ENCODE assay signal across 21 cellular contexts in genomic region chr9:20898885-20899554, GRCh38.
A peak's percentile ranks its signal among the peaks of the same experiment; 100 is the strongest.
DNase-seq lines count a peak whose midpoint lies in the region; ATAC-seq and TF ChIP-seq lines count a peak whose summit lies in the region.
"Had no signal": no experiment of that assay in that cellular context is flagged by ENCODE, and none has a peak within 500 bp of the region (broad histone marks: within the 10 kb centered on the region; RNA-seq: fewer than 3 reads in every experiment).

No MANE protein-coding gene starts in this region.

- POLR2A ChIA-PET in activated CD8-positive, alpha-beta T cell treated with anti-CD3 and anti-CD28 coated beads for 36 hours (lab: Charles Lee), result no interaction called here
- POLR2A ChIA-PET in activated CD8-positive, alpha-beta T cell treated with anti-CD3 and anti-CD28 coated beads, Interleukin-2, amount 10 ng/mL, durations not matched to agents 7 days and 5 days (lab: Charles Lee), result no interaction called here

- no peaks in the 10 kb centered on the region for H3K36me3 Mint-ChIP-seq in activated CD8-positive, alpha-beta T cell treated with anti-CD3 and anti-CD28 coated beads for 36 hours (ENCODE audit: low read depth)
- peaks cover 1% of the 10 kb centered on the region for H3K36me3 Mint-ChIP-seq in activated CD8-positive, alpha-beta T cell treated with anti-CD3 and anti-CD28 coated beads, Interleukin-2, amount 10 ng/mL, durations not matched to agents 7 days and 5 days (ENCODE audit: low read depth)
- H3K36me3 Mint-ChIP-seq in activated naive CD8-positive, alpha-beta T cell treated with anti-CD3 and anti-CD28 coated beads, Interleukin-2, amount 50 U/mL, for 24 hours (ENCODE audit: low read depth), result no peaks in the 10 kb centered on the region

- peak; percentile 53 for ATAC-seq in activated CD8-positive, alpha-beta T cell treated with anti-CD3 and anti-CD28 coated beads for 36 hours
- ATAC-seq in activated CD8-positive, alpha-beta T cell treated with anti-CD3 and anti-CD28 coated beads, Interleukin-2, amount 10 ng/mL, durations not matched to agents 7 days and 5 days, result no peak
- ATAC-seq in activated naive CD8-positive, alpha-beta T cell treated with anti-CD3 and anti-CD28 coated beads, Interleukin-2, amount 50 U/mL, for 24 hours, result peak; percentile 40
- ATAC-seq in stimulated activated naive CD8-positive, alpha-beta T cell treated with anti-CD3 and anti-CD28 coated beads, Interleukin-15, amount 100 ng/mL, for 72 hours, result peak; percentile 40
- ATAC-seq in GM21515 (IDR thresholded peaks at IDR 0.05; ENCODE audit: unreplicated experiment) (no peak), GM21526 (IDR thresholded peaks at IDR 0.05; ENCODE audit: low FRiP score, unreplicated experiment) (no peak)
- ATAC-seq: A549 had no signal

- H3K9me3 Mint-ChIP-seq in activated CD8-positive, alpha-beta T cell treated with anti-CD3 and anti-CD28 coated beads for 36 hours, result no peaks in the 10 kb centered on the region
- no peaks in the 10 kb centered on the region for H3K9me3 Mint-ChIP-seq in activated CD8-positive, alpha-beta T cell treated with anti-CD3 and anti-CD28 coated beads, Interleukin-2, amount 10 ng/mL, durations not matched to agents 7 days and 5 days (ENCODE audit: insufficient read depth)
- no peaks in the 10 kb centered on the region for H3K9me3 Mint-ChIP-seq in activated naive CD8-positive, alpha-beta T cell treated with anti-CD3 and anti-CD28 coated beads, Interleukin-2, amount 50 U/mL, for 24 hours
- no peaks in the 10 kb centered on the region for H3K9me3 Mint-ChIP-seq in stimulated activated naive CD8-positive, alpha-beta T cell treated with anti-CD3 and anti-CD28 coated beads, Interleukin-15, amount 100 ng/mL, for 72 hours
- H3K9me3 Mint-ChIP-seq: activated naive CD8-positive, alpha-beta T cell treated with anti-CD3 and anti-CD28 coated beads, Interleukin-2, amount 10 ng/mL, durations not matched to agents 7 days and 5 days; CD4-positive, alpha-beta memory T cell; naive B cell had no signal

- CTCF ChIA-PET in activated CD8-positive, alpha-beta T cell treated with anti-CD3 and anti-CD28 coated beads for 36 hours (lab: Charles Lee), result interaction anchor here (0.9 to 3.5 kb wide), 5 partner anchors 14 to 274 kb away, joined by 3 to 14 read pairs (median 4); no protein-coding TSS in a partner anchor
- CTCF ChIA-PET in activated CD8-positive, alpha-beta T cell treated with anti-CD3 and anti-CD28 coated beads, Interleukin-2, amount 10 ng/mL, durations not matched to agents 7 days and 5 days (lab: Charles Lee), result interaction anchor here (1.4 to 3.6 kb wide), 2 partner anchors 14 to 42 kb away, joined by 5 to 15 read pairs; no protein-coding TSS in a partner anchor

- H3K4me3 ChIP-seq in fibroblast of the aortic adventitia (ENCODE audit: low read depth, low read length), result no peak overlapping the region
- H3K4me3 ChIP-seq: A549, left ventricle myocardium inferior, prostate gland, suprapubic skin had no signal

- H3K4me3 Mint-ChIP-seq in activated CD8-positive, alpha-beta T cell treated with anti-CD3 and anti-CD28 coated beads for 36 hours, result no peak overlapping the region
- no peak overlapping the region for H3K4me3 Mint-ChIP-seq in activated CD8-positive, alpha-beta T cell treated with anti-CD3 and anti-CD28 coated beads, Interleukin-2, amount 10 ng/mL, durations not matched to agents 7 days and 5 days
- no peak overlapping the region for H3K4me3 Mint-ChIP-seq in activated naive CD8-positive, alpha-beta T cell treated with anti-CD3 and anti-CD28 coated beads, Interleukin-2, amount 50 U/mL, for 24 hours
- no peak overlapping the region for H3K4me3 Mint-ChIP-seq in stimulated activated naive CD8-positive, alpha-beta T cell treated with anti-CD3 and anti-CD28 coated beads, Interleukin-15, amount 100 ng/mL, for 72 hours
- H3K4me3 Mint-ChIP-seq: activated naive CD8-positive, alpha-beta T cell treated with anti-CD3 and anti-CD28 coated beads, Interleukin-2, amount 10 ng/mL, durations not matched to agents 7 days and 5 days; CD4-positive, alpha-beta memory T cell; naive B cell had no signal

- intact Hi-C loops in activated CD8-positive, alpha-beta T cell treated with anti-CD3 and anti-CD28 coated beads for 36 hours (cut with micrococcal nuclease), result no loop called here

- H3K4me1 Mint-ChIP-seq in activated CD8-positive, alpha-beta T cell treated with anti-CD3 and anti-CD28 coated beads for 36 hours (ENCODE audit: low read depth), result peaks cover 6% of the 10 kb centered on the region
- H3K4me1 Mint-ChIP-seq in activated CD8-positive, alpha-beta T cell treated with anti-CD3 and anti-CD28 coated beads, Interleukin-2, amount 10 ng/mL, durations not matched to agents 7 days and 5 days (ENCODE audit: low read depth), result no peaks in the 10 kb centered on the region
- no peaks in the 10 kb centered on the region for H3K4me1 Mint-ChIP-seq in activated naive CD8-positive, alpha-beta T cell treated with anti-CD3 and anti-CD28 coated beads, Interleukin-2, amount 50 U/mL, for 24 hours
- no peaks in the 10 kb centered on the region for H3K4me1 Mint-ChIP-seq in stimulated activated naive CD8-positive, alpha-beta T cell treated with anti-CD3 and anti-CD28 coated beads, Interleukin-15, amount 100 ng/mL, for 72 hours
- H3K4me1 Mint-ChIP-seq: activated naive CD8-positive, alpha-beta T cell treated with anti-CD3 and anti-CD28 coated beads, Interleukin-2, amount 10 ng/mL, durations not matched to agents 7 days and 5 days; CD4-positive, alpha-beta memory T cell; naive B cell had no signal

- H3K27ac Mint-ChIP-seq in activated CD8-positive, alpha-beta T cell treated with anti-CD3 and anti-CD28 coated beads for 36 hours, result no peak overlapping the region
- H3K27ac Mint-ChIP-seq in activated CD8-positive, alpha-beta T cell treated with anti-CD3 and anti-CD28 coated beads, Interleukin-2, amount 10 ng/mL, durations not matched to agents 7 days and 5 days, result no peak overlapping the region
- H3K27ac Mint-ChIP-seq in activated naive CD8-positive, alpha-beta T cell treated with anti-CD3 and anti-CD28 coated beads, Interleukin-2, amount 50 U/mL, for 24 hours, result no peak overlapping the region
- no peak overlapping the region for H3K27ac Mint-ChIP-seq in stimulated activated naive CD8-positive, alpha-beta T cell treated with anti-CD3 and anti-CD28 coated beads, Interleukin-15, amount 100 ng/mL, for 72 hours
- H3K27ac Mint-ChIP-seq: activated naive CD8-positive, alpha-beta T cell treated with anti-CD3 and anti-CD28 coated beads, Interleukin-2, amount 10 ng/mL, durations not matched to agents 7 days and 5 days had no signal

- TF ChIP-seq CTCF in activated CD8-positive, alpha-beta T cell treated with anti-CD3 and anti-CD28 coated beads for 36 hours (IDR thresholded peaks at IDR 0.05), result no peak
- no peak for TF ChIP-seq CTCF in fibroblast of the aortic adventitia (IDR thresholded peaks at IDR 0.05; ENCODE audit: insufficient read depth, low read length)

- H3K27me3 Mint-ChIP-seq in activated CD8-positive, alpha-beta T cell treated with anti-CD3 and anti-CD28 coated beads for 36 hours, result no peaks in the 10 kb centered on the region
- no peaks in the 10 kb centered on the region for H3K27me3 Mint-ChIP-seq in activated CD8-positive, alpha-beta T cell treated with anti-CD3 and anti-CD28 coated beads, Interleukin-2, amount 10 ng/mL, durations not matched to agents 7 days and 5 days (ENCODE audit: low read depth)
- H3K27me3 Mint-ChIP-seq in activated naive CD8-positive, alpha-beta T cell treated with anti-CD3 and anti-CD28 coated beads, Interleukin-2, amount 50 U/mL, for 24 hours, result no peaks in the 10 kb centered on the region
- H3K27me3 Mint-ChIP-seq in stimulated activated naive CD8-positive, alpha-beta T cell treated with anti-CD3 and anti-CD28 coated beads, Interleukin-15, amount 100 ng/mL, for 72 hours, result no peaks in the 10 kb centered on the region
- H3K27me3 Mint-ChIP-seq: activated naive CD8-positive, alpha-beta T cell treated with anti-CD3 and anti-CD28 coated beads, Interleukin-2, amount 10 ng/mL, durations not matched to agents 7 days and 5 days; CD4-positive, alpha-beta memory T cell; naive B cell had no signal

- DNase-seq in activated CD8-positive, alpha-beta T cell treated with anti-CD3 and anti-CD28 coated beads for 36 hours, result peak; percentile 25
- no peak for DNase-seq in activated CD8-positive, alpha-beta T cell treated with anti-CD3 and anti-CD28 coated beads, Interleukin-2, amount 10 ng/mL, durations not matched to agents 7 days and 5 days
- DNase-seq in activated naive CD8-positive, alpha-beta T cell treated with anti-CD3 and anti-CD28 coated beads, Interleukin-2, amount 50 U/mL, for 24 hours, result peak; percentile 2
- DNase-seq in fibroblast of the aortic adventitia (ENCODE audit: low read depth), result peak; percentile 14
- no peak for DNase-seq in stimulated activated naive CD8-positive, alpha-beta T cell treated with anti-CD3 and anti-CD28 coated beads, Interleukin-15, amount 100 ng/mL, for 72 hours
- no peak for DNase-seq in globus pallidus (ENCODE audit: low spot score)
- DNase-seq: activated naive CD8-positive, alpha-beta T cell treated with anti-CD3 and anti-CD28 coated beads, Interleukin-2, amount 10 ng/mL, durations not matched to agents 7 days and 5 days; CD4-positive, alpha-beta memory T cell; hypothalamus; Kasumi-1; left ventricle myocardium inferior; naive B cell; NCI-H1694; NCI-H524; stimulated activated CD4-positive, alpha-beta T cell treated with anti-CD3 and anti-CD28 coated beads, Interleukin-15, amount 100 ng/mL, for 24 hours; WERI-Rb-1 had no signal

Comparison
In these comparisons a context has a peak if more than half of its experiments do, and no peak if none do; other contexts are left out.
1. ATAC-seq: peak in activated CD8-positive, alpha-beta T cell treated with anti-CD3 and anti-CD28 coated beads for 36 hours (single experiment), activated naive CD8-positive, alpha-beta T cell treated with anti-CD3 and anti-CD28 coated beads, Interleukin-2, amount 50 U/mL, for 24 hours (single experiment) and stimulated activated naive CD8-positive, alpha-beta T cell treated with anti-CD3 and anti-CD28 coated beads, Interleukin-15, amount 100 ng/mL, for 72 hours (single experiment); none in activated CD8-positive, alpha-beta T cell treated with anti-CD3 and anti-CD28 coated beads, Interleukin-2, amount 10 ng/mL, durations not matched to agents 7 days and 5 days (single experiment), GM21515 (single experiment) and GM21526 (single experiment).
2. DNase-seq: peak in activated CD8-positive, alpha-beta T cell treated with anti-CD3 and anti-CD28 coated beads for 36 hours (single experiment), activated naive CD8-positive, alpha-beta T cell treated with anti-CD3 and anti-CD28 coated beads, Interleukin-2, amount 50 U/mL, for 24 hours (single experiment) and fibroblast of the aortic adventitia (single experiment); none in activated CD8-positive, alpha-beta T cell treated with anti-CD3 and anti-CD28 coated beads, Interleukin-2, amount 10 ng/mL, durations not matched to agents 7 days and 5 days (single experiment), stimulated activated naive CD8-positive, alpha-beta T cell treated with anti-CD3 and anti-CD28 coated beads, Interleukin-15, amount 100 ng/mL, for 72 hours (0 of 2) and globus pallidus (single experiment).